In genomic region chr9:37575921-37576721, GRCh38 we compare ENCODE assay signal across 8 cellular contexts. TPM values are rescaled to one million over a fixed set of nuclear protein-coding genes. Genes with fewer than 3 reads are reported as not detected.
DNase-seq lines count a peak whose midpoint lies in the region; ATAC-seq, FAIRE-seq and TF ChIP-seq lines count a peak whose summit lies in the region.

Gene FBXO10 (minus strand): TSS chr9:37576380. CDS start chr9:37541768, 34,612 bp downstream.

- H3K9me3 Mint-ChIP-seq in activated naive CD4-positive, alpha-beta T cell treated with anti-CD3 and anti-CD28 coated beads, Interleukin-2, amount 10 ng/mL, durations not matched to agents 7 days and 5 days, result no peaks in the 10 kb centered on the region
- no peaks in the 10 kb centered on the region for H3K9me3 Mint-ChIP-seq in nephron progenitor cell

- no peak for FAIRE-seq in frontal cortex (lab: Jason Lieb, UNC)

- peak within 1 kb of the TSS; percentile 54 to 67 (median 57) for H3K4me3 ChIP-seq in thyroid gland (replicated peaks in 1 of 3)

- TF ChIP-seq POLR2A in thyroid gland (IDR thresholded peaks at IDR 0.05), result peak in 1 of 2 donors; percentile 69

- WGBS in thyroid gland, 2 donors, result 1 to 2% methylated on average over 8 to 15 of the region's 81 CpGs

- H3K4me1 ChIP-seq in thyroid gland, result peaks cover 5 to 28% of the 10 kb centered on the region in 2 donors

- H3K4me3 Mint-ChIP-seq in activated naive CD4-positive, alpha-beta T cell treated with anti-CD3 and anti-CD28 coated beads, Interleukin-2, amount 10 ng/mL, durations not matched to agents 7 days and 5 days, result peak within 1 kb of the TSS; percentile 83
- H3K4me3 Mint-ChIP-seq in nephron progenitor cell, result peak within 1 kb of the TSS; percentile 93

- H3K36me3 ChIP-seq in thyroid gland, result no peaks in the 10 kb centered on the region

- H3K27me3 Mint-ChIP-seq in activated naive CD4-positive, alpha-beta T cell treated with anti-CD3 and anti-CD28 coated beads, Interleukin-2, amount 10 ng/mL, durations not matched to agents 7 days and 5 days, result peaks cover 6% of the 10 kb centered on the region
- H3K27me3 Mint-ChIP-seq in nephron progenitor cell (ENCODE audit: low read depth, poor library complexity), result peaks cover 2% of the 10 kb centered on the region

- peaks cover 6% of the 10 kb centered on the region for H3K36me3 Mint-ChIP-seq in activated naive CD4-positive, alpha-beta T cell treated with anti-CD3 and anti-CD28 coated beads, Interleukin-2, amount 10 ng/mL, durations not matched to agents 7 days and 5 days
- H3K36me3 Mint-ChIP-seq in nephron progenitor cell (ENCODE audit: low read depth), result peaks cover 19% of the 10 kb centered on the region

- ATAC-seq in GM19351 (IDR thresholded peaks at IDR 0.05; ENCODE audit: unreplicated experiment) (peak; percentile 74), HG03442 (IDR thresholded peaks at IDR 0.05; ENCODE audit: unreplicated experiment) (peak; percentile 74)

- H3K9me3 ChIP-seq in thyroid gland, result no peaks in the 10 kb centered on the region

- no peaks in the 10 kb centered on the region for H3K27me3 ChIP-seq in thyroid gland

- CTCF ChIA-PET in activated naive CD4-positive, alpha-beta T cell treated with anti-CD3 and anti-CD28 coated beads, Interleukin-2, amount 10 ng/mL, durations not matched to agents 7 days and 5 days (lab: Charles Lee), result interaction anchor here (9.0 kb wide), 1 partner anchor 18 kb away, joined by 36 read pairs; the partner anchor contains the start of gene TOMM5

- intact Hi-C loops in thyroid gland (cut with DNase I), result no loop called here

- peaks cover 18% of the 10 kb centered on the region for H3K4me1 Mint-ChIP-seq in activated naive CD4-positive, alpha-beta T cell treated with anti-CD3 and anti-CD28 coated beads, Interleukin-2, amount 10 ng/mL, durations not matched to agents 7 days and 5 days
- H3K4me1 Mint-ChIP-seq in nephron progenitor cell, result peaks cover 54% of the 10 kb centered on the region

- DNase-seq in C1 segment of cervical spinal cord (lab: John Stamatoyannopoulos, UW), result peak in 13 of 14 donors; percentile 21 to 81 (median 58)
- DNase-seq in OCI-M1 (lab: John Stamatoyannopoulos, UW), result peak; percentile 41
- DNase-seq in activated naive CD4-positive, alpha-beta T cell treated with anti-CD3 and anti-CD28 coated beads, Interleukin-2, amount 10 ng/mL, durations not matched to agents 7 days and 5 days, result peak; percentile 71
- peak; percentile 79 for DNase-seq in frontal cortex (ENCODE audit: low spot score in 2 of 2)
- peak; percentile 86 for DNase-seq in nephron progenitor cell
- DNase-seq in thyroid gland, result peak; percentile 72 to 74

- H3K27ac ChIP-seq in thyroid gland, result peak within 1 kb of the TSS in 2 of 3 donors; percentile 68 to 70

- H3K27ac Mint-ChIP-seq in activated naive CD4-positive, alpha-beta T cell treated with anti-CD3 and anti-CD28 coated beads, Interleukin-2, amount 10 ng/mL, durations not matched to agents 7 days and 5 days, result peak within 1 kb of the TSS; percentile 77
- H3K27ac Mint-ChIP-seq in nephron progenitor cell, result peak within 1 kb of the TSS; percentile 92

- TF ChIP-seq CTCF in nephron progenitor cell (IDR thresholded peaks at IDR 0.05) (no peak), thyroid gland (IDR thresholded peaks at IDR 0.05) (peak in 1 of 6 experiments; percentile 4)

RNA-seq across cellular contexts. Expression of gene FBXO10, which starts in this region (rescaled TPM):
- total RNA-seq in frontal cortex (8.6 TPM), thyroid gland (10 to 100 TPM in 2 of 4 donors, 1 to 10 TPM in 2; 6.6 to 17.5 (median 12.2) TPM)

Comparison
In these comparisons a context has a peak if more than half of its experiments do, and no peak if none do; other contexts are left out.
1. Peak in every context shown above with its lines: DNase-seq, ATAC-seq, H3K4me3 ChIP-seq and H3K27ac ChIP-seq.